ENCODE assay signal across 22 cellular contexts in genomic region chr5:43619911-43620310, GRCh38.
"Had no signal": no experiment of that assay in that cellular context is flagged by ENCODE, and none has a peak within 500 bp of the region (broad histone marks: within the 10 kb centered on the region; RNA-seq: fewer than 3 reads in every experiment).

No MANE protein-coding gene starts in this region.

- H3K27ac ChIP-seq: coronary artery, foreskin keratinocyte, hepatocyte, SK-N-MC, WERI-Rb-1 had no signal

- H3K27me3 ChIP-seq: foreskin keratinocyte, hepatocyte, thyroid gland had no signal

- ATAC-seq: activated CD8-positive, alpha-beta T cell treated with anti-CD3 and anti-CD28 coated beads, Interleukin-2, amount 10 ng/mL, durations not matched to agents 7 days and 5 days; activated naive CD4-positive, alpha-beta T cell treated with anti-CD3 and anti-CD28 coated beads, Interleukin-2, amount 50 U/mL, for 72 hours; foreskin keratinocyte; natural killer cell; stimulated activated naive CD8-positive, alpha-beta T cell treated with anti-CD3 and anti-CD28 coated beads, Interleukin-15, Interleukin-2, amounts not matched to agents 100 U/mL and 50 U/mL, for 24 hours had no signal

- H3K4me3 ChIP-seq: coronary artery, hepatocyte, lung, SK-N-MC, thyroid gland had no signal

- H3K4me1 ChIP-seq: foreskin keratinocyte had no signal

- H3K9me3 ChIP-seq: thyroid gland had no signal

- DNase-seq: activated CD4-positive, alpha-beta T cell treated with anti-CD3 and anti-CD28 coated beads, Interleukin-2, amount 10 ng/mL, durations not matched to agents 7 days and 5 days; activated CD4-positive, CD25-positive, alpha-beta regulatory T cell treated with anti-CD3 and anti-CD28 coated beads, Interleukin-2, amount 50 U/mL, for 72 hours; activated CD8-positive, alpha-beta T cell treated with anti-CD3 and anti-CD28 coated beads, Interleukin-2, amount 10 ng/mL, durations not matched to agents 7 days and 5 days; activated gamma-delta T cell treated with Interleukin-2 at 50 U/mL for 16 hours; activated T-cell treated with anti-CD3 and anti-CD28 coated beads, Interleukin-2, amount 50 U/mL, for 1 hour; endodermal cell; foreskin keratinocyte; glutamatergic neuron; immature natural killer cell; natural killer cell; retina; stimulated activated CD4-positive, alpha-beta T cell treated with anti-CD3 and anti-CD28 coated beads, Interleukin-12 subunit alpha, Interleukin-12 subunit beta, amount 100 ng/mL, for 4 hours; stimulated activated CD4-positive, alpha-beta T cell treated with anti-CD3 and anti-CD28 coated beads, Interleukin-4, amount 100 ng/mL, for 4 hours; stimulated activated naive CD8-positive, alpha-beta T cell treated with anti-CD3 and anti-CD28 coated beads, Interleukin-15, Interleukin-2, amounts not matched to agents 100 U/mL and 50 U/mL, for 24 hours; substantia nigra; WERI-Rb-1 had no signal

- H3K36me3 ChIP-seq: thyroid gland had no signal
